In the genomic region with DNA sequence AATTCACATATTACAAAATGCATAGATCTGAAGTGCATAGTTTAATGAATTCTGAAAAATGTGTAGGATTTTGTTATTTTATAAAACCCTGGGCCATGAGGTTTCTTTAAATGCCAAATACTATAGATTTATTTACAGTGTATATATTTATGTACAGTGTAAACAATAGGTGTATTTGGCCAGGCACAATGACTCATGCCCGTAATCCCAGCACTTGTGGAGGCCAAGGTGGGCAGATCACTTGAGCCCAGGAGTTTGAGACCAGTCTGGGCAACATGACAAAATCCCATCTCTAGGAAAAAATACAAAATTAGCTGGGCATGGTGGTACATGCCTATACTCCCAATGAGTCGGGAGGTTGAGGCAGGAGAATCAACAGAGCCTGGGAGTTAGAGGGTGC, we compare ENCODE assay signal across 25 cellular contexts.
"Had no signal": no experiment of that assay in that cellular context is flagged by ENCODE, and none has a peak within 500 bp of the region (broad histone marks: within the 10 kb centered on the region; RNA-seq: fewer than 3 reads in every experiment).

No MANE protein-coding gene starts in this region.

- ATAC-seq: activated CD4-positive, alpha-beta T cell treated with anti-CD3 and anti-CD28 coated beads for 36 hours; activated CD8-positive, alpha-beta T cell treated with anti-CD3 and anti-CD28 coated beads for 36 hours had no signal

- H3K4me2 ChIP-seq: SK-N-SH had no signal

- H3K4me3 ChIP-seq: breast epithelium, MG63, Peyer's patch, SJCRH30 had no signal

- DNase-seq: activated CD4-positive, alpha-beta T cell treated with anti-CD3 and anti-CD28 coated beads for 36 hours; activated CD4-positive, CD25-positive, alpha-beta regulatory T cell; activated CD8-positive, alpha-beta memory T cell treated with anti-CD3 and anti-CD28 coated beads, Interleukin-2, amount 50 U/mL, for 48 hours; activated CD8-positive, alpha-beta T cell treated with anti-CD3 and anti-CD28 coated beads for 36 hours; activated naive CD4-positive, alpha-beta T cell; activated T-cell treated with anti-CD3 and anti-CD28 coated beads, Interleukin-2, amount 50 U/mL, for 1 hour; aorta; central memory CD4-positive, alpha-beta T cell; MG63; NCI-H1092 treated with DMSO at 0.1 percent for 48 hours; NCI-H1417 treated with DMSO at 0.1 percent for 48 hours; NCI-H1694 treated with DMSO at 0.1 percent for 48 hours; NCI-H2029 treated with DMSO at 0.1 percent for 48 hours; NCI-H345; NCI-H510A; NCI-H526 treated with DMSO at 0.1 percent for 48 hours; NCI-H82; Peyer's patch; Right ventricle myocardium superior; SJCRH30; SK-N-SH; T-helper 1 cell had no signal

- H3K9ac ChIP-seq: SK-N-SH had no signal

- H3K9me2 ChIP-seq: SK-N-SH had no signal

- H3K27ac ChIP-seq: breast epithelium, Peyer's patch, RWPE1, SJCRH30, VCaP had no signal

- H3K27me3 ChIP-seq: breast epithelium, MG63, Peyer's patch, SJCRH30 had no signal

- H3K36me3 ChIP-seq: breast epithelium, Peyer's patch, SJCRH30 had no signal

- H3K4me1 ChIP-seq: breast epithelium had no signal

- H3K9me3 ChIP-seq: breast epithelium, Peyer's patch, SJCRH30, SK-N-SH had no signal
